ENCODE assay signal across 13 cellular contexts in genomic region chr10:61732635-61733278, GRCh38.
DNase-seq lines count a peak whose midpoint lies in the region; ATAC-seq, FAIRE-seq and TF ChIP-seq lines count a peak whose summit lies in the region.
"Had no signal": no experiment of that assay in that cellular context is flagged by ENCODE, and none has a peak within 500 bp of the region (broad histone marks: within the 10 kb centered on the region; RNA-seq: fewer than 3 reads in every experiment).

No MANE protein-coding gene starts in this region.

- peaks cover 9% of the 10 kb centered on the region; the same call in 1 of the 2 replicates for H3K27me3 ChIP-seq in PC-3 (ENCODE audit: low read length)
- H3K27me3 ChIP-seq: BE2C had no signal

- CTCF ChIA-PET in PC-3 (lab: Charles Lee), result interaction anchor here (0.6 to 1.8 kb wide), 13 partner anchors 10 to 886 kb away, joined by 3 to 18 read pairs (median 4); no protein-coding TSS in a partner anchor

- BruUV-seq in PC-3 (replicated peaks; lab: Mats Ljungman, UMichigan), result no TSS peak

- no peaks in the 10 kb centered on the region for H4K20me1 ChIP-seq in PC-3 (ENCODE audit: low read length)

- H3K79me2 ChIP-seq in PC-3 (ENCODE audit: low read length), result no peaks in the 10 kb centered on the region

- no peak for TF ChIP-seq CTCF in PC-3 (conservative IDR thresholded peaks at IDR 0.05; ENCODE audit: low read depth, low read length)
- no peak for TF ChIP-seq CTCF in endothelial cell (IDR thresholded peaks at IDR 0.05; ENCODE audit: unreplicated experiment)

- peaks cover 10% of the 10 kb centered on the region for H3K4me1 Mint-ChIP-seq in endothelial cell (ENCODE audit: unreplicated experiment)
- H3K4me1 Mint-ChIP-seq: CD14-positive monocyte had no signal

- no peaks in the 10 kb centered on the region for H3K9me3 ChIP-seq in PC-3 (ENCODE audit: low read length)
- H3K9me3 ChIP-seq: BE2C had no signal

- H2AFZ ChIP-seq in PC-3 (ENCODE audit: low read length), result no peak overlapping the region

- no peak overlapping the region for H3K4me3 ChIP-seq in PC-3 (ENCODE audit: low read length)
- H3K4me3 ChIP-seq: A549 had no signal

- H3K4me3 Mint-ChIP-seq in endothelial cell (ENCODE audit: unreplicated experiment), result no peak overlapping the region
- H3K4me3 Mint-ChIP-seq: CD14-positive monocyte; CD8-positive, alpha-beta memory T cell had no signal

- H3K27ac Mint-ChIP-seq in endothelial cell (ENCODE audit: unreplicated experiment), result no peak overlapping the region
- H3K27ac Mint-ChIP-seq: CD14-positive monocyte; CD8-positive, alpha-beta memory T cell had no signal

- intact Hi-C loops in PC-3 (cut with micrococcal nuclease), result loop anchor here (1.0 to 5.0 kb wide), 9 partner anchors 65 to 916 kb away; no protein-coding TSS in a partner anchor
- intact Hi-C loops in Right ventricle myocardium inferior (cut with DNase I), result loop anchor here (5.0 to 10.0 kb wide), 2 partner anchors 588 to 920 kb away; no protein-coding TSS in a partner anchor

- H3K4me1 ChIP-seq in PC-3 (ENCODE audit: insufficient read depth, low read length), result no peaks in the 10 kb centered on the region
- H3K4me1 ChIP-seq: A549, BE2C had no signal

- H3K4me2 ChIP-seq in PC-3 (ENCODE audit: low read length), result 0 out of 2 replicates have a peak overlapping the region, but pooled peaks have one; percentile 1
- H3K4me2 ChIP-seq: A549 had no signal

- DNase-seq in PC-3, result peak; percentile 32
- no peak for DNase-seq in endothelial cell (ENCODE audit: low spot score)
- DNase-seq in NCI-H82 (lab: John Stamatoyannopoulos, UW), result no peak
- DNase-seq in Right ventricle myocardium inferior (ENCODE audit: missing footprints), result no peak
- DNase-seq: CD8-positive, alpha-beta memory T cell; DMS79 treated with DMSO at 0.1 percent for 48 hours had no signal

- no peaks in the 10 kb centered on the region for H3K9me3 Mint-ChIP-seq in endothelial cell (ENCODE audit: unreplicated experiment)

- H3K27ac ChIP-seq in PC-3 (ENCODE audit: low read length), result no peak overlapping the region
- H3K27ac ChIP-seq: A549, HL-60 had no signal

- no peaks in the 10 kb centered on the region for H3K36me3 ChIP-seq in PC-3 (ENCODE audit: low read depth, low read length)
- H3K36me3 ChIP-seq: BE2C had no signal

- no peaks in the 10 kb centered on the region for H3K9me2 ChIP-seq in PC-3 (replicated peaks; ENCODE audit: low read length)

- H3K27me3 Mint-ChIP-seq in endothelial cell (ENCODE audit: unreplicated experiment), result no peaks in the 10 kb centered on the region

- H3K9ac ChIP-seq in PC-3 (ENCODE audit: low read length), result no peak overlapping the region

- POLR2A ChIA-PET in PC-3 (lab: Charles Lee; ENCODE audit: unreplicated experiment), result interaction anchor here (0.5 to 0.7 kb wide), 3 partner anchors 211 to 530 kb away, joined by 3 to 19 read pairs (median 4); no protein-coding TSS in a partner anchor

- FAIRE-seq in A204.1 (lab: Jason Lieb, UNC) (peak; percentile 97), islet of Langerhans (lab: Jason Lieb, UNC) (peak; percentile 55)

- H3K36me3 Mint-ChIP-seq in endothelial cell (ENCODE audit: low read depth, unreplicated experiment), result no peaks in the 10 kb centered on the region
- H3K36me3 Mint-ChIP-seq: CD14-positive monocyte; CD8-positive, alpha-beta memory T cell had no signal

- ATAC-seq in PC-3 (peak; percentile 55), SK-N-SH treated with all-trans-retinoic acid at 6 μM for 48 hours (peak; percentile 57; the same call in 2 of the 3 replicates), Right ventricle myocardium inferior (no peak)

- H3F3A ChIP-seq in PC-3 (ENCODE audit: low read length, unreplicated experiment), result no peaks in the 10 kb centered on the region

TF ChIP-seq in SK-N-SH treated with all-trans-retinoic acid at 6 μM for 48 hours, 23 proteins besides CTCF, POLR2A, EP300 and RAD21:
- TF ChIP-seq ISL1 (CRISPR knock-in tag; IDR thresholded peaks at IDR 0.05) (peak; percentile 68), ZC3H10 (CRISPR knock-in tag; IDR thresholded peaks at IDR 0.05) (0 out of 2 replicates have a peak, but pooled peaks have one; percentile 15), TCF4 (CRISPR knock-in tag; IDR thresholded peaks at IDR 0.05; ENCODE audit: borderline replicate concordance) (peak; percentile 92), ARNTL (CRISPR knock-in tag; IDR thresholded peaks at IDR 0.05; ENCODE audit: borderline replicate concordance, low read depth) (no peak)
